Comparison of ENCODE assay signal across 8 cellular contexts in genomic region chr1:208988811-208989222, GRCh38.
DNase-seq lines count a peak whose midpoint lies in the region; ATAC-seq and TF ChIP-seq lines count a peak whose summit lies in the region.

No MANE protein-coding gene starts in this region.

- H3K4me3 ChIP-seq in colonic mucosa (peak overlapping the region; percentile 12), muscle layer of duodenum (ENCODE audit: low read depth in 1 of 2, low read length in 2 of 2) (peak overlapping the region; percentile 52 to 63)

- H3K27me3 ChIP-seq in colonic mucosa (no peaks in the 10 kb centered on the region), muscle layer of duodenum (ENCODE audit: low read depth, low read length) (no peaks in the 10 kb centered on the region)

- H3K9ac ChIP-seq in colonic mucosa (ENCODE audit: low read depth in 2 of 2, low read length in 2 of 2), result peak overlapping the region in 1 of 2 donors; percentile 69

- no peaks in the 10 kb centered on the region for H3K36me3 ChIP-seq in colonic mucosa
- no peaks in the 10 kb centered on the region for H3K36me3 ChIP-seq in muscle layer of duodenum (ENCODE audit: control insufficient read depth in 1 of 2, insufficient read depth in 2 of 2, low read length in 2 of 2)

- no peaks in the 10 kb centered on the region for H3K4me1 ChIP-seq in colonic mucosa
- no peaks in the 10 kb centered on the region for H3K4me1 ChIP-seq in muscle layer of duodenum (ENCODE audit: control insufficient read depth in 1 of 2, insufficient read depth in 2 of 2, low read length in 2 of 2)

- H3K27ac ChIP-seq in colonic mucosa, result peak overlapping the region; percentile 63
- peak overlapping the region; percentile 74 for H3K27ac ChIP-seq in muscle layer of duodenum (ENCODE audit: low read length)

- ATAC-seq in GM21367 (IDR thresholded peaks at IDR 0.05; ENCODE audit: unreplicated experiment) (peak; percentile 99), HG03565 (IDR thresholded peaks at IDR 0.05; ENCODE audit: unreplicated experiment) (peak; percentile 97)

- no peaks in the 10 kb centered on the region for H3K9me3 ChIP-seq in colonic mucosa
- no peaks in the 10 kb centered on the region for H3K9me3 ChIP-seq in muscle layer of duodenum (ENCODE audit: control insufficient read depth in 1 of 2, low read length in 2 of 2)

- intact Hi-C loops in colonic mucosa (cut with DNase I), result no loop called here

- DNase-seq in GM03348 (ENCODE audit: low spot score) (peak; percentile 59), RPMI7951 (ENCODE audit: low read depth) (peak; percentile 75), colonic mucosa (peak; percentile 32), NCI-H446 treated with DMSO at 0.1 percent for 48 hours (lab: John Stamatoyannopoulos, UW) (no peak), SK-N-DZ (ENCODE audit: low spot score) (no peak)

- TF ChIP-seq CTCF in colonic mucosa (IDR thresholded peaks at IDR 0.05), result no peak

Comparison
In these comparisons a context has a peak if more than half of its experiments do, and no peak if none do; other contexts are left out.
1. DNase-seq: peak in GM03348 (single experiment), RPMI7951 (single experiment) and colonic mucosa (single experiment); none in NCI-H446 treated with DMSO at 0.1 percent for 48 hours (single experiment) and SK-N-DZ (single experiment).